In the genomic region with DNA sequence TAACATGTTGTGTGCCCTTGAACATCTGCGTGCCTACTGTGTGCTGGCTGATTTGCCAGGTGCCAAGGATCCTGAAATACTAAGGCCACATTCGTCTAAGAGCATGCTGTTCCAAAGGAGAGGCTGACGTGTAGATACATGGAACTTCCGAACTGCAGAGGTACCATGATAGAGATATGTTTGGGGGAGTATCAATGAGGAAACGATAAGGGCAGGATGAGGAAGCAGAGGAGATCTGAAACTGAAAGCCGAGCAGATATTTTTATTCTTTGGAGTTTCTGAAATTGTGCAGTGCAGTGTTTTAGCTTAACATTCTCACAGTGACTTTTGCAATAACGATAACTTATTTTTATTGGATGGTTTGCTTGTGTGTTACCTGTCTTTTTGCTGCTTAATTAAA, we compare ENCODE assay signal across 25 cellular contexts.
"Had no signal": no experiment of that assay in that cellular context is flagged by ENCODE, and none has a peak within 500 bp of the region (broad histone marks: within the 10 kb centered on the region; RNA-seq: fewer than 3 reads in every experiment).

No MANE protein-coding gene starts in this region.

- ATAC-seq: activated CD4-positive, CD25-positive, alpha-beta regulatory T cell treated with anti-CD3 and anti-CD28 coated beads, Interleukin-2, amount 50 U/mL, for 24 hours; activated T-cell treated with anti-CD3 and anti-CD28 coated beads, Interleukin-2, amount 50 U/mL, for 72 hours; gastroesophageal sphincter; left cardiac atrium; pancreas; psoas muscle; stimulated activated memory B cell treated with anti-CD40 and anti-IgM and Interleukin-4, amounts not matched to agents 10 μg/mL and 1 μg/mL and 100 μg/mL, for 72 hours had no signal

- H3K4me3 ChIP-seq: esophagus squamous epithelium, gastroesophageal sphincter, pancreas, psoas muscle, right lobe of liver, stomach, suprapubic skin, tibial nerve had no signal

- H3K27me3 ChIP-seq: esophagus squamous epithelium, pancreas, right lobe of liver, stomach, tibial nerve had no signal

- H3K4me1 ChIP-seq: esophagus squamous epithelium, gastroesophageal sphincter, pancreas, psoas muscle, right lobe of liver, stomach, tibial nerve had no signal

- DNase-seq: activated CD4-positive, alpha-beta memory T cell treated with anti-CD3 and anti-CD28 coated beads, Interleukin-2, amount 10 ng/mL, durations not matched to agents 7 days and 5 days; activated CD4-positive, alpha-beta T cell treated with anti-CD3 and anti-CD28 coated beads, Interleukin-2, amount 10 ng/mL, durations not matched to agents 24 days and 14 days; activated effector memory CD4-positive, alpha-beta T cell treated with anti-CD3 and anti-CD28 coated beads, Interleukin-2, amount 50 U/mL, for 16 hours; activated naive CD4-positive, alpha-beta T cell treated with anti-CD3 and anti-CD28 coated beads, Interleukin-2, amount 10 ng/mL, durations not matched to agents 7 days and 5 days; activated T-cell treated with anti-CD3 and anti-CD28 coated beads, Interleukin-2, amount 50 U/mL, for 72 hours; cortex of kidney; endodermal cell; esophagus squamous epithelium; head of caudate nucleus; left cardiac atrium; mesenchymal stem cell; nephron progenitor cell; pancreas; psoas muscle; right lobe of liver; small intestine; stimulated activated CD4-positive, alpha-beta T cell treated with anti-CD3 and anti-CD28 coated beads, Interleukin-15, amount 100 ng/mL, for 24 hours; stomach; T1000 had no signal

- H3K36me3 ChIP-seq: esophagus squamous epithelium, gastroesophageal sphincter, pancreas, right lobe of liver, stomach, suprapubic skin, tibial nerve had no signal

- H3K9me3 ChIP-seq: esophagus squamous epithelium, gastroesophageal sphincter, pancreas, psoas muscle, right lobe of liver, stomach, suprapubic skin, tibial nerve had no signal

- H3K27ac ChIP-seq: esophagus squamous epithelium, gastroesophageal sphincter, pancreas, psoas muscle, right lobe of liver, stomach, suprapubic skin, tibial nerve, VCaP had no signal
